ENCODE assay signal across 10 cellular contexts in genomic region chr12:15599266-15600037, GRCh38.
DNase-seq lines count a peak whose midpoint lies in the region; ATAC-seq, FAIRE-seq and TF ChIP-seq lines count a peak whose summit lies in the region.
"Had no signal": no experiment of that assay in that cellular context is flagged by ENCODE, and none has a peak within 500 bp of the region (broad histone marks: within the 10 kb centered on the region; RNA-seq: fewer than 3 reads in every experiment).

No MANE protein-coding gene starts in this region.

- H3K27me3 ChIP-seq in cardiac muscle cell, result no peaks in the 10 kb centered on the region
- no peaks in the 10 kb centered on the region for H3K27me3 ChIP-seq in small intestine (ENCODE audit: control insufficient read depth in 2 of 2, insufficient read depth in 2 of 2, low read length in 2 of 2)
- no peaks in the 10 kb centered on the region for H3K27me3 ChIP-seq in smooth muscle cell (ENCODE audit: low read depth)

- no peak overlapping the region for H3K27ac ChIP-seq in cardiac muscle cell
- no peak overlapping the region for H3K27ac ChIP-seq in small intestine (ENCODE audit: low read depth in 1 of 2, low read length in 1 of 2)
- no peak overlapping the region for H3K27ac ChIP-seq in smooth muscle cell (ENCODE audit: low read depth)

- H3K4me1 ChIP-seq in cardiac muscle cell (ENCODE audit: low read depth), result peaks cover 6% of the 10 kb centered on the region
- peaks cover 0 to 3% of the 10 kb centered on the region in 2 donors for H3K4me1 ChIP-seq in small intestine (ENCODE audit: control insufficient read depth in 2 of 2, insufficient read depth in 1 of 2, low read depth in 1 of 2, low read length in 1 of 2)
- H3K4me1 ChIP-seq in smooth muscle cell (ENCODE audit: low read depth), result no peaks in the 10 kb centered on the region

- no peaks in the 10 kb centered on the region for H3K79me2 ChIP-seq in smooth muscle cell (ENCODE audit: low read depth)

- H3K4me1 Mint-ChIP-seq in HFFc6 (ENCODE audit: low read depth), result peaks cover 43% of the 10 kb centered on the region

- H3K9ac ChIP-seq in smooth muscle cell (ENCODE audit: low read depth), result no peak overlapping the region

- WGBS in small intestine, 3 donors, result 36 to 56% (median 48%) methylated on average over 4 of the region's 4 CpGs
- 77% methylated on average over 4 of the region's 4 CpGs for WGBS in smooth muscle cell (ENCODE audit: low lambda C conversion rate)

- no peak overlapping the region for H2AFZ ChIP-seq in smooth muscle cell (ENCODE audit: low read depth)

- no peaks in the 10 kb centered on the region; the same call in 1 of the 2 replicates for H3K27me3 Mint-ChIP-seq in HFFc6 (ENCODE audit: insufficient read depth)

- no peak for FAIRE-seq in small intestine (lab: Jason Lieb, UNC)

- no peak overlapping the region for H3K4me3 Mint-ChIP-seq in HFFc6
- H3K4me3 Mint-ChIP-seq: activated CD4-positive, alpha-beta T cell treated with anti-CD3 and anti-CD28 coated beads for 36 hours had no signal

- no peak overlapping the region for H3K4me2 ChIP-seq in smooth muscle cell

- no peaks in the 10 kb centered on the region for H3K9me3 ChIP-seq in cardiac muscle cell (ENCODE audit: low read depth)
- H3K9me3 ChIP-seq in small intestine (ENCODE audit: control insufficient read depth, low read depth), result no peaks in the 10 kb centered on the region
- no peaks in the 10 kb centered on the region for H3K9me3 ChIP-seq in smooth muscle cell (replicated peaks; ENCODE audit: low read depth)

- H3K36me3 Mint-ChIP-seq in HFFc6 (ENCODE audit: low read depth), result no peaks in the 10 kb centered on the region

- ATAC-seq in SK-N-SH treated with all-trans-retinoic acid at 6 μM for 48 hours (peak; percentile 98), HG02759 (IDR thresholded peaks at IDR 0.05; ENCODE audit: unreplicated experiment) (no peak)
- ATAC-seq: activated CD4-positive, alpha-beta T cell treated with anti-CD3 and anti-CD28 coated beads for 36 hours had no signal

- TF ChIP-seq CTCF in HFFc6 (IDR thresholded peaks at IDR 0.05) (no peak), cardiac muscle cell (IDR thresholded peaks at IDR 0.05; ENCODE audit: low read depth, low read length) (no peak), smooth muscle cell (IDR thresholded peaks at IDR 0.05; ENCODE audit: borderline replicate concordance, insufficient read depth, poor library complexity, severe bottlenecking) (no peak)

- no peaks in the 10 kb centered on the region for H3F3A ChIP-seq in smooth muscle cell (ENCODE audit: low read depth)

- H3K36me3 ChIP-seq in cardiac muscle cell, result no peaks in the 10 kb centered on the region
- no peaks in the 10 kb centered on the region for H3K36me3 ChIP-seq in small intestine (ENCODE audit: control insufficient read depth in 2 of 2, insufficient read depth in 2 of 2, low read length in 2 of 2)
- H3K36me3 ChIP-seq in smooth muscle cell (ENCODE audit: low read depth), result no peaks in the 10 kb centered on the region

- DNase-seq in HFFc6 (peak; percentile 14), cardiac muscle cell (ENCODE audit: low read depth in 1 of 2, low spot score in 1 of 2) (peak; percentile 50 to 97), small intestine (peak; percentile 7), SIG-M5 (lab: John Stamatoyannopoulos, UW) (no peak), GF-D8 (lab: John Stamatoyannopoulos, UW) (no peak), smooth muscle cell (lab: John Stamatoyannopoulos, UW; ENCODE audit: unreplicated experiment) (no peak)
- DNase-seq: activated CD4-positive, alpha-beta T cell treated with anti-CD3 and anti-CD28 coated beads for 36 hours; NCI-H187 treated with DMSO at 0.1 percent for 48 hours had no signal

- H4K20me1 ChIP-seq in smooth muscle cell (ENCODE audit: low read depth), result no peaks in the 10 kb centered on the region

- H3K4me3 ChIP-seq in cardiac muscle cell, result no peak overlapping the region
- no peak overlapping the region for H3K4me3 ChIP-seq in small intestine (ENCODE audit: low read depth in 1 of 2, low read length in 2 of 2)
- no peak overlapping the region for H3K4me3 ChIP-seq in smooth muscle cell

- H3K27ac Mint-ChIP-seq in HFFc6, result peak overlapping the region; percentile 69; the same call in 1 of the 2 replicates
- H3K27ac Mint-ChIP-seq: activated CD4-positive, alpha-beta T cell treated with anti-CD3 and anti-CD28 coated beads for 36 hours had no signal

- H3K9me3 Mint-ChIP-seq in HFFc6, result no peaks in the 10 kb centered on the region

TF ChIP-seq in SK-N-SH treated with all-trans-retinoic acid at 6 μM for 48 hours, 23 proteins besides CTCF, POLR2A, EP300 and RAD21:
- TF ChIP-seq CREB5 (CRISPR knock-in tag; IDR thresholded peaks at IDR 0.05; ENCODE audit: low read depth) (no peak), ZC3H10 (CRISPR knock-in tag; IDR thresholded peaks at IDR 0.05) (no peak), PATZ1 (CRISPR knock-in tag; IDR thresholded peaks at IDR 0.05; ENCODE audit: borderline replicate concordance) (no peak), ISL1 (CRISPR knock-in tag; IDR thresholded peaks at IDR 0.05) (no peak), TCF4 (CRISPR knock-in tag; IDR thresholded peaks at IDR 0.05; ENCODE audit: borderline replicate concordance) (no peak), POU6F1 (CRISPR knock-in tag; IDR thresholded peaks at IDR 0.05; ENCODE audit: borderline replicate concordance, low read depth) (no peak), OSR1 (CRISPR knock-in tag; IDR thresholded peaks at IDR 0.05) (no peak), GLIS3 (CRISPR knock-in tag; IDR thresholded peaks at IDR 0.05) (no peak)
TF ChIP-seq in SK-N-SH treated with all-trans-retinoic acid at 6 μM for 48 hours: peak in this region for 0.

Comparison
In these comparisons a context has a peak if more than half of its experiments do, and no peak if none do; other contexts are left out.
1. DNase-seq: peak in HFFc6 (single experiment), cardiac muscle cell (2 of 2) and small intestine (single experiment); none in SIG-M5 (single experiment), GF-D8 (single experiment) and smooth muscle cell (single experiment).